In the genomic region with DNA sequence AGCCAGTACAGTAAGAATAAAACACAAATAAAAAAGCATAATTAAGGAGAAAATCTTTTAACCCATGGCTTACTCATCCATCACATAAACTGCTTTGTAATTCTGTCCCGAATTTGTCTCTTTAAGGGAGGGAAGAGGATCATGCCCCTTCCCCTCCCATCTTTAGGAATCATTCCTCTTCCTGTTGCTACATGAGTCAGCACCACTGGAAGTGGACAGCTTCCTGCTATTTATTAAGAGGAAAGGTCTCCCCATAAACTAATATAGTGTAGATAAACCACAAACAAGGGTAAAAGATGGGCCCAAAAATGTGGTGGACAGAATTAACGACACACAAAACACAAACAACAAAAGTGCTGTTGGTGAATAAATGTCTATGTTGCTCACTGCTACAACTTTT, we compare ENCODE assay signal across 25 cellular contexts.
DNase-seq lines count a peak whose midpoint lies in the region; ATAC-seq, FAIRE-seq and TF ChIP-seq lines count a peak whose summit lies in the region.
"Had no signal": no experiment of that assay in that cellular context is flagged by ENCODE, and none has a peak within 500 bp of the region (broad histone marks: within the 10 kb centered on the region; RNA-seq: fewer than 3 reads in every experiment).

No MANE protein-coding gene starts in this region.

- H3K4me2 ChIP-seq in A549 = peak overlapping the region; percentile 32

- TF ChIP-seq EP300 in A549 (IDR thresholded peaks at IDR 0.05) = no peak

- POLR2A ChIA-PET in A549 (lab: Yijun Ruan, JAX) = no interaction called here

- DNase-seq in A549 (ENCODE audit: low read depth in 1 of 2, low spot score in 1 of 2) = peak in 1 of 2 experiments; percentile 48
- peak; percentile 29 for DNase-seq in H4 (ENCODE audit: low spot score)
- peak; percentile 31 for DNase-seq in amniotic epithelial cell (ENCODE audit: low read depth)
- peak; percentile 38 for DNase-seq in kidney tubule cell (ENCODE audit: low spot score)
- no peak for DNase-seq in stimulated activated CD4-positive, alpha-beta T cell treated with anti-CD3 and anti-CD28 coated beads, Interleukin-2, amount 100 ng/mL, for 48 hours
- DNase-seq in glomerular visceral epithelial cell (ENCODE audit: extremely low spot score) = no peak
- no peak for DNase-seq in ecto neural progenitor cell (ENCODE audit: low spot score)
- DNase-seq: activated CD4-positive, alpha-beta T cell treated with anti-CD3 and anti-CD28 coated beads, Interleukin-2, amount 50 U/mL, for 4 hours; activated naive CD4-positive, alpha-beta T cell treated with anti-CD3 and anti-CD28 coated beads, Interleukin-2, amount 10 ng/mL, durations not matched to agents 7 days and 5 days; anterior cingulate cortex; dorsolateral prefrontal cortex; foreskin keratinocyte; Karpas-422; left colon; naive thymus-derived CD8-positive, alpha-beta T cell; NCI-H1694 treated with DMSO at 0.1 percent for 48 hours; NCI-H526 treated with DMSO at 0.1 percent for 48 hours; spleen; stimulated activated CD4-positive, alpha-beta T cell treated with anti-CD3 and anti-CD28 coated beads, Interleukin-4, amount 100 ng/mL, for 24 hours; stimulated activated naive CD8-positive, alpha-beta T cell treated with anti-CD3 and anti-CD28 coated beads, Interleukin-15, Interleukin-2, amounts not matched to agents 100 U/mL and 50 U/mL, for 24 hours had no signal

- no peak overlapping the region for H3K4me3 ChIP-seq in A549
- H3K4me3 ChIP-seq: dorsolateral prefrontal cortex, spleen, thoracic aorta had no signal

- ATAC-seq in A549 = peak in 1 of 2 experiments; percentile 64; a peak in 3 of 6 replicates
- ATAC-seq in GM21381 (IDR thresholded peaks at IDR 0.05; ENCODE audit: unreplicated experiment) = no peak
- ATAC-seq: foreskin keratinocyte; left colon; naive thymus-derived CD8-positive, alpha-beta T cell; stimulated activated naive CD8-positive, alpha-beta T cell treated with anti-CD3 and anti-CD28 coated beads, Interleukin-15, Interleukin-2, amounts not matched to agents 100 U/mL and 50 U/mL, for 24 hours had no signal

- TF ChIP-seq POLR2A in A549 (IDR thresholded peaks at IDR 0.05; ENCODE audit: low read length) = no peak

- peaks cover 35% of the 10 kb centered on the region for H3K4me1 ChIP-seq in A549

- no peak for TF ChIP-seq CTCF in A549 (IDR thresholded peaks at IDR 0.05)

- no peak for TF ChIP-seq RAD21 in A549 (conservative IDR thresholded peaks at IDR 0.05 in 1 of 2, IDR thresholded peaks at IDR 0.05 in 1 of 2)

- H3K27ac ChIP-seq in A549 = 0 out of 6 replicates have a peak overlapping the region, but pooled peaks of 1 of the 2 experiments have one; percentile 8
- H3K27ac ChIP-seq: C4-2B, dorsolateral prefrontal cortex, epithelial cell of prostate, foreskin keratinocyte, spleen, thoracic aorta had no signal

- FAIRE-seq in A549 (lab: Jason Lieb, UNC) = no peak
- FAIRE-seq: HTR-8/SVneo had no signal

- 17% methylated on average over 2 of the region's 2 CpGs for WGBS in A549 (ENCODE audit: missing lambda C conversion rate)

- CTCF ChIA-PET in A549 (lab: Yijun Ruan, JAX) = interaction anchor here (1.4 kb wide), 1 partner anchor 102 kb away, joined by 3 read pairs; no protein-coding TSS in a partner anchor

- H3K9me3 ChIP-seq in A549 = no peaks in the 10 kb centered on the region
- H3K9me3 ChIP-seq: spleen, thoracic aorta had no signal

TF ChIP-seq in A549, 52 proteins besides CTCF, POLR2A, EP300 and RAD21:
- TF ChIP-seq JUN (IDR thresholded peaks at IDR 0.05) (no peak), FOSL2 (IDR thresholded peaks at IDR 0.05) (no peak), FOSL2 (CRISPR knock-in tag; IDR thresholded peaks at IDR 0.05) (0 out of 2 replicates have a peak, but pooled peaks have one; percentile 5), EHMT2 (IDR thresholded peaks at IDR 0.05; ENCODE audit: low read depth) (0 out of 2 replicates have a peak, but pooled peaks have one; percentile 41), REST (IDR thresholded peaks at IDR 0.05) (peak; percentile 92), TFCP2L1 (CRISPR knock-in tag; IDR thresholded peaks at IDR 0.05) (no peak), NPAS2 (CRISPR knock-in tag; IDR thresholded peaks at IDR 0.05; ENCODE audit: borderline replicate concordance) (no peak)
- TF ChIP-seq, protein P1, sequence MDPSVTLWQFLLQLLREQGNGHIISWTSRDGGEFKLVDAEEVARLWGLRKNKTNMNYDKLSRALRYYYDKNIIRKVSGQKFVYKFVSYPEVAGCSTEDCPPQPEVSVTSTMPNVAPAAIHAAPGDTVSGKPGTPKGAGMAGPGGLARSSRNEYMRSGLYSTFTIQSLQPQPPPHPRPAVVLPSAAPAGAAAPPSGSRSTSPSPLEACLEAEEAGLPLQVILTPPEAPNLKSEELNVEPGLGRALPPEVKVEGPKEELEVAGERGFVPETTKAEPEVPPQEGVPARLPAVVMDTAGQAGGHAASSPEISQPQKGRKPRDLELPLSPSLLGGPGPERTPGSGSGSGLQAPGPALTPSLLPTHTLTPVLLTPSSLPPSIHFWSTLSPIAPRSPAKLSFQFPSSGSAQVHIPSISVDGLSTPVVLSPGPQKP (IDR thresholded peaks at IDR 0.05; ENCODE audit: low read depth, low read length) = no peak

Comparison
In these comparisons a context has a peak if more than half of its experiments do, and no peak if none do; other contexts are left out.
1. DNase-seq: peak in H4 (single experiment), amniotic epithelial cell (single experiment) and kidney tubule cell (single experiment); none in stimulated activated CD4-positive, alpha-beta T cell treated with anti-CD3 and anti-CD28 coated beads, Interleukin-2, amount 100 ng/mL, for 48 hours (0 of 2), glomerular visceral epithelial cell (single experiment) and ecto neural progenitor cell (single experiment).